ENCODE assay signal across 20 cellular contexts in the genomic region with DNA sequence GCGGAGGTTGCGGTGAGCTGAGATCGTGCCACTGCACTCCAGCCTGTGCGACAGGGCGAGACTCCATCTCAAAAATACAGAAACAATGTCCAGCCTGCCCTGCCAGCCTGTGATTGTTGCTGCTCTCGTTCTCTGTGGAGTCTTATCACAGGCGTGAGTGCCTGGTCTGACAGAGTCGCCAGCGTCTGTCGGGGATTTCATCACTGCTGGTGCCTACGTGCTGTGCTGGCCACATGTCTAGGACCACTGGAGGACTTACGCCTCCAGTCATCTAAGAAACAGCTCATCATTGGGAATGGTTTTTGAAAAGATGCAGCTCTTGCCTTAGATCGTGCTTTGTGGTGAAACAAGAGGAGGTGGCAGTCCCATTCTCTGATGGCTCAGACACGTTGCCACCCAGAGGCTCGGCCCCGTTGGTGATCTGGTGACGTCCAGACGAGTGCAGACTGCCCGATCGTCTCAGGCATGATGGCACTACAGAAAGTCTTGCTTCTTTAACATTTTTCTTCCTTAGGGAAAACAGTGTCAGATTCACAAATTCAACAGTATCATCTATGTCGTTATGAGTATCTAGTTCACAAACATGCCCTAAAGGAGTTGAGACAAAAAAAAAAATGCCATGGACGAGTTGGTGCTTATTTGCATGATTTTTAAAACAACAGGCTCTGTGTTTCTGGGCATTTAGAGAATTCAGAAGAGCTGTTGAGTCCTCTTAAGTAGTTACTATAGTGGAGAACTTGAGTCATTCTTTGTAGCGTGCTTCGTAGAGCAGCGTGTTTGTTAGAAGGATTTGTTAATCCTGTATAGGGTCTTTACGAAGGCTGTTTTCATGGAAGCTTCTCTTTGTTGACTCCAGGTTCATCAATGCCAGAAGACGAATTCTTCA. TPM values are rescaled to one million over a fixed set of nuclear protein-coding genes. Genes with fewer than 3 reads are reported as not detected.
A peak's percentile ranks its signal among the peaks of the same experiment; 100 is the strongest.
DNase-seq lines count a peak whose midpoint lies in the region; ATAC-seq and TF ChIP-seq lines count a peak whose summit lies in the region.
"Had no signal": no experiment of that assay in that cellular context is flagged by ENCODE, and none has a peak within 500 bp of the region (broad histone marks: within the 10 kb centered on the region; RNA-seq: fewer than 3 reads in every experiment).

No MANE protein-coding gene starts in this region.

- H3K4me3 ChIP-seq in cardiac muscle cell (no peak overlapping the region), left lung (no peak overlapping the region), upper lobe of right lung (no peak overlapping the region)
- H3K4me3 ChIP-seq: BLaER1 had no signal

- H3K27me3 ChIP-seq in cardiac muscle cell: no peaks in the 10 kb centered on the region
- no peaks in the 10 kb centered on the region for H3K27me3 ChIP-seq in left lung
- no peaks in the 10 kb centered on the region for H3K27me3 ChIP-seq in upper lobe of right lung
- H3K27me3 ChIP-seq: BLaER1 had no signal

- CTCF ChIA-PET in WTC11 (lab: Charles Lee): no interaction called here

- intact Hi-C loops in left ventricle myocardium superior (cut with micrococcal nuclease): no loop called here
- intact Hi-C loops in left lung (cut with DNase I): no loop called here
- intact Hi-C loops in upper lobe of right lung (cut with DNase I): no loop called here

- no peaks in the 10 kb centered on the region for H3K9me3 Mint-ChIP-seq in WTC11
- H3K9me3 Mint-ChIP-seq: CD4-positive, alpha-beta memory T cell had no signal

- peaks cover 79% of the 10 kb centered on the region for H3K36me3 Mint-ChIP-seq in WTC11

- DNase-seq in cardiac muscle cell (ENCODE audit: low read depth in 1 of 2, low spot score in 1 of 2) (peak in 1 of 2 donors; percentile 18), left ventricle myocardium superior (no peak), WTC11 (ENCODE audit: low spot score) (no peak), left lung (no peak), upper lobe of right lung (peak; percentile 38), SW 1271 (lab: John Stamatoyannopoulos, UW) (no peak), GM03348 (ENCODE audit: low spot score) (no peak)
- DNase-seq: Calu3; CD4-positive, alpha-beta memory T cell; EL; KG1; MV-4-11; NCI-H1417 treated with DMSO at 0.1 percent for 48 hours; NCI-H187 treated with DMSO at 0.1 percent for 48 hours; NCI-H2227 treated with DMSO at 0.1 percent for 48 hours; NCI-H510A treated with DMSO at 0.1 percent for 48 hours; NCI-H774 had no signal

- ATAC-seq in left ventricle myocardium superior (no peak), WTC11 (no peak), left lung (peak; percentile 80), upper lobe of right lung (peak; percentile 33), HG03469 (IDR thresholded peaks at IDR 0.05; ENCODE audit: unreplicated experiment) (no peak)
- ATAC-seq: HepG2 had no signal

- no peaks in the 10 kb centered on the region for H3K9me3 ChIP-seq in cardiac muscle cell (ENCODE audit: low read depth)
- no peaks in the 10 kb centered on the region for H3K9me3 ChIP-seq in left lung
- no peaks in the 10 kb centered on the region for H3K9me3 ChIP-seq in upper lobe of right lung
- H3K9me3 ChIP-seq: BLaER1 had no signal

- H3K36me3 ChIP-seq in cardiac muscle cell: peaks cover 15% of the 10 kb centered on the region
- peaks cover 0 to 97% of the 10 kb centered on the region in 2 donors for H3K36me3 ChIP-seq in left lung
- H3K36me3 ChIP-seq in upper lobe of right lung: peaks cover 42% of the 10 kb centered on the region

- H3K4me3 Mint-ChIP-seq in WTC11: no peak overlapping the region
- H3K4me3 Mint-ChIP-seq: CD4-positive, alpha-beta memory T cell had no signal

- no peaks in the 10 kb centered on the region for H3K27me3 Mint-ChIP-seq in WTC11 (ENCODE audit: low read depth)
- H3K27me3 Mint-ChIP-seq: CD4-positive, alpha-beta memory T cell had no signal

- TF ChIP-seq CTCF in cardiac muscle cell (IDR thresholded peaks at IDR 0.05; ENCODE audit: low read depth, low read length): no peak
- TF ChIP-seq CTCF in WTC11 (IDR thresholded peaks at IDR 0.05): no peak
- no peak for TF ChIP-seq CTCF in left lung (IDR thresholded peaks at IDR 0.05)
- no peak for TF ChIP-seq CTCF in upper lobe of right lung (IDR thresholded peaks at IDR 0.05)

- peak overlapping the region; percentile 67 for H3K27ac Mint-ChIP-seq in WTC11

- no peaks in the 10 kb centered on the region for H3K4me1 Mint-ChIP-seq in WTC11
- H3K4me1 Mint-ChIP-seq: CD4-positive, alpha-beta memory T cell had no signal

- peak overlapping the region; percentile 67 for H3K27ac ChIP-seq in cardiac muscle cell
- H3K27ac ChIP-seq in left lung: no peak overlapping the region
- no peak overlapping the region for H3K27ac ChIP-seq in upper lobe of right lung
- H3K27ac ChIP-seq: BLaER1 had no signal

- peaks cover 14% of the 10 kb centered on the region for H3K4me1 ChIP-seq in cardiac muscle cell (ENCODE audit: low read depth)
- H3K4me1 ChIP-seq in left lung: no peaks in the 10 kb centered on the region
- H3K4me1 ChIP-seq in upper lobe of right lung: no peaks in the 10 kb centered on the region

- POLR2A ChIA-PET in WTC11 (lab: Charles Lee): no interaction called here

TF ChIP-seq in WTC11, 78 proteins besides CTCF, POLR2A, EP300 and RAD21 (continues in another document):
- TF ChIP-seq ZNF317 (CRISPR knock-in tag; IDR thresholded peaks at IDR 0.05; ENCODE audit: borderline replicate concordance, low read depth) (no peak), ZNF416 (CRISPR knock-in tag; IDR thresholded peaks at IDR 0.05) (no peak), JUN (CRISPR knock-in tag; IDR thresholded peaks at IDR 0.05) (no peak), OVOL2 (CRISPR knock-in tag; IDR thresholded peaks at IDR 0.05; ENCODE audit: borderline replicate concordance) (no peak)
- TF ChIP-seq, protein P1, sequence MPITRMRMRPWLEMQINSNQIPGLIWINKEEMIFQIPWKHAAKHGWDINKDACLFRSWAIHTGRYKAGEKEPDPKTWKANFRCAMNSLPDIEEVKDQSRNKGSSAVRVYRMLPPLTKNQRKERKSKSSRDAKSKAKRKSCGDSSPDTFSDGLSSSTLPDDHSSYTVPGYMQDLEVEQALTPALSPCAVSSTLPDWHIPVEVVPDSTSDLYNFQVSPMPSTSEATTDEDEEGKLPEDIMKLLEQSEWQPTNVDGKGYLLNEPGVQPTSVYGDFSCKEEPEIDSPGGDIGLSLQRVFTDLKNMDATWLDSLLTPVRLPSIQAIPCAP (CRISPR knock-in tag; IDR thresholded peaks at IDR 0.05): no peak
- TF ChIP-seq, protein P2, sequence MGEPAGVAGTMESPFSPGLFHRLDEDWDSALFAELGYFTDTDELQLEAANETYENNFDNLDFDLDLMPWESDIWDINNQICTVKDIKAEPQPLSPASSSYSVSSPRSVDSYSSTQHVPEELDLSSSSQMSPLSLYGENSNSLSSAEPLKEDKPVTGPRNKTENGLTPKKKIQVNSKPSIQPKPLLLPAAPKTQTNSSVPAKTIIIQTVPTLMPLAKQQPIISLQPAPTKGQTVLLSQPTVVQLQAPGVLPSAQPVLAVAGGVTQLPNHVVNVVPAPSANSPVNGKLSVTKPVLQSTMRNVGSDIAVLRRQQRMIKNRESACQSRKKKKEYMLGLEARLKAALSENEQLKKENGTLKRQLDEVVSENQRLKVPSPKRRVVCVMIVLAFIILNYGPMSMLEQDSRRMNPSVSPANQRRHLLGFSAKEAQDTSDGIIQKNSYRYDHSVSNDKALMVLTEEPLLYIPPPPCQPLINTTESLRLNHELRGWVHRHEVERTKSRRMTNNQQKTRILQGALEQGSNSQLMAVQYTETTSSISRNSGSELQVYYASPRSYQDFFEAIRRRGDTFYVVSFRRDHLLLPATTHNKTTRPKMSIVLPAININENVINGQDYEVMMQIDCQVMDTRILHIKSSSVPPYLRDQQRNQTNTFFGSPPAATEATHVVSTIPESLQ (CRISPR knock-in tag; IDR thresholded peaks at IDR 0.05): no peak
- TF ChIP-seq, protein P3, sequence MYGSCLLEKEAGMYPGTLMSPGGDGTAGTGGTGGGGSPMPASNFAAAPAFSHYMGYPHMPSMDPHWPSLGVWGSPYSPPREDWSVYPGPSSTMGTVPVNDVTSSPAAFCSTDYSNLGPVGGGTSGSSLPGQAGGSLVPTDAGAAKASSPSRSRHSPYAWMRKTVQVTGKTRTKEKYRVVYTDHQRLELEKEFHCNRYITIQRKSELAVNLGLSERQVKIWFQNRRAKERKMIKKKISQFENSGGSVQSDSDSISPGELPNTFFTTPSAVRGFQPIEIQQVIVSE (CRISPR knock-in tag; IDR thresholded peaks at IDR 0.05; ENCODE audit: borderline replicate concordance): no peak
- TF ChIP-seq, protein P4, sequence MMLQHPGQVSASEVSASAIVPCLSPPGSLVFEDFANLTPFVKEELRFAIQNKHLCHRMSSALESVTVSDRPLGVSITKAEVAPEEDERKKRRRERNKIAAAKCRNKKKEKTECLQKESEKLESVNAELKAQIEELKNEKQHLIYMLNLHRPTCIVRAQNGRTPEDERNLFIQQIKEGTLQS (CRISPR knock-in tag; conservative IDR thresholded peaks at IDR 0.05): no peak
- TF ChIP-seq, protein P5, sequence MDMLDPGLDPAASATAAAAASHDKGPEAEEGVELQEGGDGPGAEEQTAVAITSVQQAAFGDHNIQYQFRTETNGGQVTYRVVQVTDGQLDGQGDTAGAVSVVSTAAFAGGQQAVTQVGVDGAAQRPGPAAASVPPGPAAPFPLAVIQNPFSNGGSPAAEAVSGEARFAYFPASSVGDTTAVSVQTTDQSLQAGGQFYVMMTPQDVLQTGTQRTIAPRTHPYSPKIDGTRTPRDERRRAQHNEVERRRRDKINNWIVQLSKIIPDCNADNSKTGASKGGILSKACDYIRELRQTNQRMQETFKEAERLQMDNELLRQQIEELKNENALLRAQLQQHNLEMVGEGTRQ (CRISPR knock-in tag; IDR thresholded peaks at IDR 0.05): no peak
- TF ChIP-seq, protein P6, sequence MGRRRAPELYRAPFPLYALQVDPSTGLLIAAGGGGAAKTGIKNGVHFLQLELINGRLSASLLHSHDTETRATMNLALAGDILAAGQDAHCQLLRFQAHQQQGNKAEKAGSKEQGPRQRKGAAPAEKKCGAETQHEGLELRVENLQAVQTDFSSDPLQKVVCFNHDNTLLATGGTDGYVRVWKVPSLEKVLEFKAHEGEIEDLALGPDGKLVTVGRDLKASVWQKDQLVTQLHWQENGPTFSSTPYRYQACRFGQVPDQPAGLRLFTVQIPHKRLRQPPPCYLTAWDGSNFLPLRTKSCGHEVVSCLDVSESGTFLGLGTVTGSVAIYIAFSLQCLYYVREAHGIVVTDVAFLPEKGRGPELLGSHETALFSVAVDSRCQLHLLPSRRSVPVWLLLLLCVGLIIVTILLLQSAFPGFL (CRISPR knock-in tag; IDR thresholded peaks at IDR 0.05; ENCODE audit: borderline replicate concordance): no peak

RNA-seq across cellular contexts. Expression of a gene that starts 47.5 kb away (rescaled TPM):
- 53.8 and 102 TPM in 2 replicates for total RNA-seq in cardiac muscle cell
- polyA plus RNA-seq in cardiac muscle cell: 85.4 and 93.6 TPM in 2 replicates
- total RNA-seq in left ventricle myocardium superior: 4.8 TPM
- total RNA-seq in WTC11 (2021): 582 to 844 TPM (median 591 TPM) in 3 replicates
- 10 to 100 TPM; 18.2 to 52.5 TPM for total RNA-seq in left lung
- total RNA-seq in upper lobe of right lung: 69.0 TPM
- polyA plus RNA-seq: CD4-positive, alpha-beta memory T cell had no signal

RNA-seq across cellular contexts. Expression of a gene that starts 53.7 kb away (rescaled TPM):
- total RNA-seq in cardiac muscle cell (8.1 and 10.5 TPM in 2 replicates), left ventricle myocardium superior (8.4 TPM), WTC11 (2021) (21.2 to 25.2 TPM (median 23.0 TPM) in 3 replicates), left lung (10 to 100 TPM; 16.8 to 23.2 TPM), upper lobe of right lung (14.9 TPM)
- polyA plus RNA-seq in cardiac muscle cell: 10.5 and 15.1 TPM in 2 replicates

Comparison
In these comparisons a context has a peak if more than half of its experiments do, and no peak if none do; other contexts are left out.
1. ATAC-seq: peak in left lung (single experiment) and upper lobe of right lung (single experiment); none in left ventricle myocardium superior (single experiment), WTC11 (single experiment) and HG03469 (single experiment).